ENCODE assay signal across 12 cellular contexts in the genomic region with DNA sequence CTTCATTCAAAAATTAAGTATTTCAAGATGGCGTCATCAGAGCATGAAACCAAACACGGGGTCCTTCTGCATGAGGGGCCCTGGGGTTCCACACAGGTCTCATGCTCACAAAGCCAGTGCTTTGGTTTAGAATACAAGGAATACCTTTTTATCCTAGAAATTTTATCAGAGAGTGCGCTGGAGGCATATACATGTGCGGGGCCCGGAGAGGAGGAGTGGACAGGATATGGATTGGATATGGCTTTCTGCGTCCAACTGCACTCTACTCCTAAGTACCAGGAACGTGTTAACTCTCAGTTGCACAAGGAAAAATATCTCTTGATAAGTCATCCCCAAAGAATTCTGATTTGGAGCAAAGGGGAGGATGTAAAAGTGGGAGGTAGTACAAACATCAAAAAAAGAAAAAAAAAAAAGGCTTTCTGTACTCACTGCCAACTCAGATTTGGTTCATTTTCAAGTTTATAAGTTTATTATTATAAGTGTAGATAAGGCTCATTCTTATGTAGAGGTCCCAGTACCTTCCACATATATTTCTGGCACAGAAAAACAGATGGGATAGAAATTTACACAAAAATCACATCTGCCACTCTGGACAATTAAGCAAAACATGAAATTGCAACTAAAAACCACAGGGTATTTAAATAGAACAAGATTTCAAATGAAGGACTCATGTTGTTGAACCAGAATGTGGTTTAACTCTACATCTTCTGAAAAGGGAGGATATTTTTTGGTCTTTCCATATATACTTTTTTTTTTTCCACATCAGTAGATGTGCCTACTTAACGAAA.
A peak's percentile ranks its signal among the peaks of the same experiment; 100 is the strongest.
DNase-seq lines count a peak whose midpoint lies in the region; ATAC-seq and TF ChIP-seq lines count a peak whose summit lies in the region.
"Had no signal": no experiment of that assay in that cellular context is flagged by ENCODE, and none has a peak within 500 bp of the region (broad histone marks: within the 10 kb centered on the region; RNA-seq: fewer than 3 reads in every experiment).

No MANE protein-coding gene starts in this region.

- H3K4me3 ChIP-seq in adipocyte (ENCODE audit: low read length), result peak overlapping the region; percentile 39
- no peak overlapping the region for H3K4me3 ChIP-seq in heart left ventricle
- no peak overlapping the region for H3K4me3 ChIP-seq in spleen

- POLR2A ChIA-PET in activated CD8-positive, alpha-beta T cell treated with anti-CD3 and anti-CD28 coated beads, Interleukin-2, amount 10 ng/mL, durations not matched to agents 7 days and 5 days (lab: Charles Lee), result no interaction called here

- 69 to 79% (median 72%) methylated on average over 8 of the region's 8 CpGs for WGBS in heart left ventricle, 4 donors
- WGBS in spleen, 5 donors, result 85 to 91% (median 86%) methylated on average over 8 of the region's 8 CpGs

- intact Hi-C loops in heart left ventricle (cut with DNase I) (no loop called here), spleen (cut with DNase I; ENCODE audit: low total_unique reads) (no loop called here)

- H3K9ac ChIP-seq in adipocyte (ENCODE audit: low read length), result peak overlapping the region; percentile 87

- peak in 2 of 4 donors; percentile 24 to 62 for ATAC-seq in heart left ventricle
- no peak for ATAC-seq in activated CD8-positive, alpha-beta T cell treated with anti-CD3 and anti-CD28 coated beads, Interleukin-2, amount 10 ng/mL, durations not matched to agents 7 days and 5 days

- H3K36me3 ChIP-seq in adipocyte (ENCODE audit: control insufficient read depth, insufficient read depth, low read length, severe bottlenecking) (no peaks in the 10 kb centered on the region), heart left ventricle (no peaks in the 10 kb centered on the region), spleen (no peaks in the 10 kb centered on the region)

- H3K4me1 Mint-ChIP-seq in activated CD8-positive, alpha-beta T cell treated with anti-CD3 and anti-CD28 coated beads, Interleukin-2, amount 10 ng/mL, durations not matched to agents 7 days and 5 days (ENCODE audit: low read depth), result no peaks in the 10 kb centered on the region

- H3K9me3 ChIP-seq in adipocyte (ENCODE audit: control insufficient read depth, low read length) (no peaks in the 10 kb centered on the region), heart left ventricle (no peaks in the 10 kb centered on the region), spleen (peaks cover 0 to 3% (median 0%) of the 10 kb centered on the region in 8 donors)

- no peak overlapping the region for H3K27ac Mint-ChIP-seq in activated CD8-positive, alpha-beta T cell treated with anti-CD3 and anti-CD28 coated beads, Interleukin-2, amount 10 ng/mL, durations not matched to agents 7 days and 5 days

- no peaks in the 10 kb centered on the region for H3K36me3 Mint-ChIP-seq in activated CD8-positive, alpha-beta T cell treated with anti-CD3 and anti-CD28 coated beads, Interleukin-2, amount 10 ng/mL, durations not matched to agents 7 days and 5 days (ENCODE audit: low read depth)

- H3K4me3 Mint-ChIP-seq in activated CD8-positive, alpha-beta T cell treated with anti-CD3 and anti-CD28 coated beads, Interleukin-2, amount 10 ng/mL, durations not matched to agents 7 days and 5 days, result no peak overlapping the region
- H3K4me3 Mint-ChIP-seq: neural crest cell had no signal

- peak; percentile 72 for DNase-seq in GM03348 (ENCODE audit: low spot score)
- DNase-seq in adipocyte (ENCODE audit: low read depth), result peak; percentile 93
- no peak for DNase-seq in heart left ventricle
- no peak for DNase-seq in spleen
- no peak for DNase-seq in NCI-H128 (lab: John Stamatoyannopoulos, UW; ENCODE audit: unreplicated experiment)
- no peak for DNase-seq in DMS114 treated with DMSO at 0.1 percent for 48 hours (lab: John Stamatoyannopoulos, UW; ENCODE audit: unreplicated experiment)
- no peak for DNase-seq in medulla oblongata (ENCODE audit: extremely low spot score)
- no peak for DNase-seq in activated CD8-positive, alpha-beta T cell treated with anti-CD3 and anti-CD28 coated beads, Interleukin-2, amount 10 ng/mL, durations not matched to agents 7 days and 5 days
- DNase-seq: activated T-cell treated with anti-CD3 and anti-CD28 coated beads, Interleukin-2, amount 50 U/mL, for 1 hour; NCI-H2107; T-helper 1 cell had no signal

- H3K27me3 ChIP-seq in adipocyte (replicated peaks; ENCODE audit: control insufficient read depth, insufficient read depth, low read length) (no peaks in the 10 kb centered on the region), heart left ventricle (no peaks in the 10 kb centered on the region), spleen (replicated peaks in 1 of 7) (no peaks in the 10 kb centered on the region)

- H3K27me3 Mint-ChIP-seq in activated CD8-positive, alpha-beta T cell treated with anti-CD3 and anti-CD28 coated beads, Interleukin-2, amount 10 ng/mL, durations not matched to agents 7 days and 5 days (ENCODE audit: low read depth), result no peaks in the 10 kb centered on the region

- H3K4me1 ChIP-seq in adipocyte (ENCODE audit: control insufficient read depth, insufficient read depth, low read length) (peaks cover 81% of the 10 kb centered on the region), heart left ventricle (peaks cover 4 to 73% (median 48%) of the 10 kb centered on the region in 12 donors), spleen (peaks cover 0 to 8% (median 2%) of the 10 kb centered on the region in 6 donors)

- peak overlapping the region in 11 of 12 donors; percentile 11 to 64 (median 43) for H3K27ac ChIP-seq in heart left ventricle
- H3K27ac ChIP-seq in spleen, result peak overlapping the region in 5 of 8 donors; percentile 11 to 51 (median 28)

- TF ChIP-seq POLR2A in heart left ventricle (IDR thresholded peaks at IDR 0.05), result no peak
- no peak for TF ChIP-seq POLR2A in spleen (IDR thresholded peaks at IDR 0.05)

- TF ChIP-seq CTCF in heart left ventricle (IDR thresholded peaks at IDR 0.05) (no peak), spleen (IDR thresholded peaks at IDR 0.05 in 8 of 11, conservative IDR thresholded peaks at IDR 0.05 in 3 of 11) (no peak)

- CTCF ChIA-PET in activated CD8-positive, alpha-beta T cell treated with anti-CD3 and anti-CD28 coated beads, Interleukin-2, amount 10 ng/mL, durations not matched to agents 7 days and 5 days (lab: Charles Lee), result no interaction called here

- no peaks in the 10 kb centered on the region for H3K9me3 Mint-ChIP-seq in activated CD8-positive, alpha-beta T cell treated with anti-CD3 and anti-CD28 coated beads, Interleukin-2, amount 10 ng/mL, durations not matched to agents 7 days and 5 days (ENCODE audit: insufficient read depth)
- H3K9me3 Mint-ChIP-seq: neural crest cell had no signal

Comparison
In these comparisons a context has a peak if more than half of its experiments do, and no peak if none do; other contexts are left out.
1. DNase-seq: peak in GM03348 (single experiment) and adipocyte (single experiment); none in heart left ventricle (0 of 5), spleen (single experiment), NCI-H128 (single experiment), DMS114 treated with DMSO at 0.1 percent for 48 hours (single experiment), medulla oblongata (single experiment) and activated CD8-positive, alpha-beta T cell treated with anti-CD3 and anti-CD28 coated beads, Interleukin-2, amount 10 ng/mL, durations not matched to agents 7 days and 5 days (single experiment).